Comparison of ENCODE assay signal across 29 cellular contexts in genomic region chr18:66395671-66396218, GRCh38.
"Had no signal": no experiment of that assay in that cellular context is flagged by ENCODE, and none has a peak within 500 bp of the region (broad histone marks: within the 10 kb centered on the region; RNA-seq: fewer than 3 reads in every experiment).

No MANE protein-coding gene starts in this region.

- H3K36me3 Mint-ChIP-seq: activated naive CD4-positive, alpha-beta T cell treated with anti-CD3 and anti-CD28 coated beads, Interleukin-2, amount 10 ng/mL, durations not matched to agents 7 days and 5 days had no signal

- H3K27ac Mint-ChIP-seq: activated CD4-positive, alpha-beta memory T cell treated with anti-CD3 and anti-CD28 coated beads, Interleukin-2, amount 10 ng/mL, durations not matched to agents 7 days and 5 days; activated CD4-positive, alpha-beta T cell treated with anti-CD3 and anti-CD28 coated beads for 36 hours; activated CD4-positive, alpha-beta T cell treated with anti-CD3 and anti-CD28 coated beads, Interleukin-2, amount 10 ng/mL, durations not matched to agents 24 days and 14 days; activated naive CD4-positive, alpha-beta T cell treated with anti-CD3 and anti-CD28 coated beads, Interleukin-2, amount 10 ng/mL, durations not matched to agents 7 days and 5 days; activated naive CD4-positive, alpha-beta T cell treated with anti-CD3 and anti-CD28 coated beads, Interleukin-2, amount 50 U/mL, for 72 hours; activated T-cell treated with anti-CD3 and anti-CD28 coated beads, Interleukin-2, amount 50 U/mL, for 24 hours; activated T-cell treated with anti-CD3 and anti-CD28 coated beads, Interleukin-2, amount 50 U/mL, for 72 hours; T-helper 17 cell; T-helper 2 cell treated with Interferon-gamma antibody and Interleukin-4, amounts not matched to agents 5 μg/mL and 100 μg/mL, for 36 hours had no signal

- H3K27ac ChIP-seq: adrenal gland, body of pancreas, colonic mucosa, epithelial cell of prostate, esophagus squamous epithelium, gastroesophageal sphincter had no signal

- ATAC-seq: activated CD4-positive, alpha-beta T cell treated with anti-CD3 and anti-CD28 coated beads for 36 hours; activated naive CD4-positive, alpha-beta T cell treated with anti-CD3 and anti-CD28 coated beads, Interleukin-2, amount 50 U/mL, for 72 hours; activated T-cell treated with anti-CD3 and anti-CD28 coated beads, Interleukin-2, amount 50 U/mL, for 72 hours; body of pancreas; gastroesophageal sphincter; SK-N-SH treated with all-trans-retinoic acid at 6 μM for 48 hours; T-helper 17 cell had no signal

- H3K36me3 ChIP-seq: adrenal gland, colonic mucosa, esophagus squamous epithelium, gastroesophageal sphincter had no signal

- H3K27me3 Mint-ChIP-seq: activated CD4-positive, alpha-beta memory T cell treated with anti-CD3 and anti-CD28 coated beads, Interleukin-2, amount 10 ng/mL, durations not matched to agents 7 days and 5 days; activated CD4-positive, alpha-beta T cell treated with anti-CD3 and anti-CD28 coated beads for 36 hours; activated CD4-positive, alpha-beta T cell treated with anti-CD3 and anti-CD28 coated beads, Interleukin-2, amount 10 ng/mL, durations not matched to agents 24 days and 14 days; activated naive CD4-positive, alpha-beta T cell treated with anti-CD3 and anti-CD28 coated beads, Interleukin-2, amount 10 ng/mL, durations not matched to agents 7 days and 5 days; activated T-cell treated with anti-CD3 and anti-CD28 coated beads, Interleukin-2, amount 50 U/mL, for 24 hours; T-helper 17 cell had no signal

- H3K27me3 ChIP-seq: adrenal gland, body of pancreas, colonic mucosa, esophagus squamous epithelium, gastroesophageal sphincter had no signal

- H3K4me3 ChIP-seq: adrenal gland, body of pancreas, colonic mucosa, esophagus squamous epithelium, gastroesophageal sphincter had no signal

- H3K4me1 Mint-ChIP-seq: activated CD4-positive, alpha-beta memory T cell treated with anti-CD3 and anti-CD28 coated beads, Interleukin-2, amount 10 ng/mL, durations not matched to agents 7 days and 5 days; activated CD4-positive, alpha-beta T cell treated with anti-CD3 and anti-CD28 coated beads for 36 hours; activated CD4-positive, alpha-beta T cell treated with anti-CD3 and anti-CD28 coated beads, Interleukin-2, amount 10 ng/mL, durations not matched to agents 24 days and 14 days; activated naive CD4-positive, alpha-beta T cell treated with anti-CD3 and anti-CD28 coated beads, Interleukin-2, amount 10 ng/mL, durations not matched to agents 7 days and 5 days; T-helper 17 cell had no signal

- H3K4me1 ChIP-seq: adrenal gland, body of pancreas, colonic mucosa, esophagus squamous epithelium, gastroesophageal sphincter had no signal

- DNase-seq: activated CD4-positive, alpha-beta memory T cell treated with anti-CD3 and anti-CD28 coated beads, Interleukin-2, amount 10 ng/mL, durations not matched to agents 7 days and 5 days; activated CD4-positive, alpha-beta T cell treated with anti-CD3 and anti-CD28 coated beads for 36 hours; activated CD4-positive, alpha-beta T cell treated with anti-CD3 and anti-CD28 coated beads, Interleukin-2, amount 10 ng/mL, durations not matched to agents 24 days and 14 days; activated CD4-positive, CD25-positive, alpha-beta regulatory T cell; activated CD4-positive, CD25-positive, alpha-beta regulatory T cell treated with anti-CD3 and anti-CD28 coated beads, Interleukin-2, amount 50 U/mL, for 72 hours; activated CD8-positive, alpha-beta memory T cell treated with anti-CD3 and anti-CD28 coated beads, Interleukin-2, amount 50 U/mL, for 48 hours; activated gamma-delta T cell; activated naive CD4-positive, alpha-beta T cell; activated naive CD4-positive, alpha-beta T cell treated with anti-CD3 and anti-CD28 coated beads, Interleukin-2, amount 10 ng/mL, durations not matched to agents 7 days and 5 days; activated T-cell treated with anti-CD3 and anti-CD28 coated beads for 4 hours; activated T-cell treated with anti-CD3 and anti-CD28 coated beads, Interleukin-2, amount 50 U/mL, for 24 hours; activated T-cell treated with anti-CD3 and anti-CD28 coated beads, Interleukin-2, amount 50 U/mL, for 72 hours; adrenal gland; amygdala; aorta; body of pancreas; caudate nucleus; colonic mucosa; effector CD8-positive, alpha-beta T cell; esophagus squamous epithelium; foreskin melanocyte; T-helper 1 cell; T-helper 17 cell; T1000 had no signal

- H3K9me3 ChIP-seq: adrenal gland, body of pancreas, colonic mucosa had no signal

- H3K4me3 Mint-ChIP-seq: activated CD4-positive, alpha-beta memory T cell treated with anti-CD3 and anti-CD28 coated beads, Interleukin-2, amount 10 ng/mL, durations not matched to agents 7 days and 5 days; activated CD4-positive, alpha-beta T cell treated with anti-CD3 and anti-CD28 coated beads for 36 hours; activated CD4-positive, alpha-beta T cell treated with anti-CD3 and anti-CD28 coated beads, Interleukin-2, amount 10 ng/mL, durations not matched to agents 24 days and 14 days; activated naive CD4-positive, alpha-beta T cell treated with anti-CD3 and anti-CD28 coated beads, Interleukin-2, amount 10 ng/mL, durations not matched to agents 7 days and 5 days; activated T-cell treated with anti-CD3 and anti-CD28 coated beads, Interleukin-2, amount 50 U/mL, for 24 hours; activated T-cell treated with anti-CD3 and anti-CD28 coated beads, Interleukin-2, amount 50 U/mL, for 72 hours; T-helper 17 cell; T-helper 2 cell treated with Interferon-gamma antibody and Interleukin-4, amounts not matched to agents 5 μg/mL and 100 μg/mL, for 36 hours had no signal
